Comparison of ENCODE assay signal across 17 cellular contexts in the genomic region with DNA sequence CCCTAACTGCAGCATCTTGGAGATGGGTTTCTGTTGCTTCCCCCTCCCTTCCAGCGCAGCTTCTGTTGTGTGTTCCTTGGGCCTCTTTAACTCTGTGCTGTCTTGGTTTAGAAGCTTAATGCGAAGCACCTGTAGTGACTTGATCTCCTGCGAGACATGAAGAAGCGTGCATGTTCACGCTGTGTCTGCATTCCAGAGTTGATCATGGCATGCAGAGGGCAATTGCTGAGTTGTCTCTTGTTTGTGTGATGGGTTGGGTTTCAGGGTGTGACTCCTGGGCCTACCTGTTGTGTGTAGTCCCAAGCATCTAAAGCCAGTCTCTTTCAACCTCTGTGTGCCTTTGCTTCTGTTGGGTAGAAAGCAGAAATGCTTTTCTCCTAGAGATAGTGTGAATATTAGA.
"Had no signal": no experiment of that assay in that cellular context is flagged by ENCODE, and none has a peak within 500 bp of the region (broad histone marks: within the 10 kb centered on the region; RNA-seq: fewer than 3 reads in every experiment).

No MANE protein-coding gene starts in this region.

- H3K27me3 ChIP-seq: colonic mucosa, heart left ventricle, ovary, right atrium auricular region, sigmoid colon, stomach had no signal

- DNase-seq: colonic mucosa; effector CD4-positive, alpha-beta T cell; heart left ventricle; hippocampal formation; kidney glomerular epithelial cell; mucosa of descending colon; naive thymus-derived CD8-positive, alpha-beta T cell; ovary; sigmoid colon; small intestine; stimulated activated CD4-positive, alpha-beta T cell treated with anti-CD3 and anti-CD28 coated beads, Interleukin-12 subunit alpha, Interleukin-12 subunit beta, amount 100 ng/mL, for 4 hours; stimulated activated naive CD4-positive, alpha-beta T cell; stomach; substantia nigra; trophoblast cell had no signal

- H3K27ac ChIP-seq: colonic mucosa, heart left ventricle, ovary, right atrium auricular region, sigmoid colon, stomach had no signal

- H3K4me3 ChIP-seq: colonic mucosa, heart left ventricle, mucosa of descending colon, ovary, right atrium auricular region, sigmoid colon, stomach had no signal

- FAIRE-seq: frontal cortex, small intestine had no signal

- H3K9me3 Mint-ChIP-seq: naive thymus-derived CD8-positive, alpha-beta T cell had no signal

- H3K27me3 Mint-ChIP-seq: naive thymus-derived CD8-positive, alpha-beta T cell had no signal

- H3K4me3 Mint-ChIP-seq: naive thymus-derived CD8-positive, alpha-beta T cell had no signal

- H3K36me3 ChIP-seq: colonic mucosa, ovary had no signal

- H3K9me3 ChIP-seq: colonic mucosa, heart left ventricle, mucosa of descending colon, ovary, right atrium auricular region, sigmoid colon, stomach had no signal

- H3K4me1 ChIP-seq: colonic mucosa, right atrium auricular region, sigmoid colon had no signal
